In genomic region chr2:200864206-200864976, GRCh38 we compare ENCODE assay signal across 8 cellular contexts. TPM values are rescaled to one million over a fixed set of nuclear protein-coding genes. Genes with fewer than 3 reads are reported as not detected.
DNase-seq lines count a peak whose midpoint lies in the region; ATAC-seq and TF ChIP-seq lines count a peak whose summit lies in the region.

TSS of gene CLK1 (minus strand) at chr2:200864658. CDS start at chr2:200861862, 2,796 bp downstream.

- peak; percentile 92 for ATAC-seq in lung (ENCODE audit: insufficient read depth, low FRiP score)

- H3K27me3 ChIP-seq in CD8-positive, alpha-beta memory T cell (ENCODE audit: insufficient read depth, low read length, poor library complexity, severe bottlenecking) = no peaks in the 10 kb centered on the region
- H3K27me3 ChIP-seq in ectodermal cell (ENCODE audit: control insufficient read depth, insufficient read depth, low read length, poor library complexity, severe bottlenecking) = no peaks in the 10 kb centered on the region
- H3K27me3 ChIP-seq in lung (ENCODE audit: control insufficient read depth, insufficient read depth) = no peaks in the 10 kb centered on the region

- peaks cover 28% of the 10 kb centered on the region for H3K4me1 ChIP-seq in CD8-positive, alpha-beta memory T cell (ENCODE audit: insufficient read depth, low read length)
- H3K4me1 ChIP-seq in ectodermal cell (ENCODE audit: control insufficient read depth, insufficient read depth, low read length) = no peaks in the 10 kb centered on the region
- H3K4me1 ChIP-seq in lung (ENCODE audit: control insufficient read depth in 2 of 2, insufficient read depth in 2 of 2, low read length in 2 of 2) = peaks cover 2 to 3% of the 10 kb centered on the region in 2 donors

- peaks cover 24 to 61% (median 27%) of the 10 kb centered on the region in 3 donors for H3K36me3 Mint-ChIP-seq in CD8-positive, alpha-beta memory T cell

- H3K27me3 Mint-ChIP-seq in CD8-positive, alpha-beta memory T cell = peaks cover 0 to 20% of the 10 kb centered on the region in 2 donors

- H3K9me3 ChIP-seq in CD8-positive, alpha-beta memory T cell (ENCODE audit: low read length) = no peaks in the 10 kb centered on the region
- H3K9me3 ChIP-seq in ectodermal cell (ENCODE audit: control insufficient read depth, low read length) = no peaks in the 10 kb centered on the region
- no peaks in the 10 kb centered on the region for H3K9me3 ChIP-seq in lung (ENCODE audit: control insufficient read depth in 2 of 2, insufficient read depth in 1 of 2, low read length in 1 of 2)

- H3K27ac ChIP-seq in CD8-positive, alpha-beta memory T cell (ENCODE audit: low read depth, low read length) = peak within 1 kb of the TSS; percentile 100
- peak within 1 kb of the TSS; percentile 97 for H3K27ac ChIP-seq in ectodermal cell (ENCODE audit: insufficient read depth, low read depth, low read length, poor library complexity, severe bottlenecking)
- peak within 1 kb of the TSS; percentile 99 to 100 for H3K27ac ChIP-seq in lung (ENCODE audit: low read depth in 1 of 2, low read length in 1 of 2)

- 1% methylated on average over 82 of the region's 82 CpGs for WGBS in ectodermal cell, 2 experiments
- 0% methylated on average over 79 to 82 of the region's 82 CpGs for WGBS in lung, 2 donors

- H3K4me1 Mint-ChIP-seq in CD8-positive, alpha-beta memory T cell = peaks cover 41 to 51% (median 49%) of the 10 kb centered on the region in 3 donors

- H3K4me3 Mint-ChIP-seq in CD8-positive, alpha-beta memory T cell = peak within 1 kb of the TSS; percentile 92 to 99 (median 94)

- H3K9me3 Mint-ChIP-seq in CD8-positive, alpha-beta memory T cell = no peaks in the 10 kb centered on the region

- peak within 1 kb of the TSS; percentile 100 for H3K4me3 ChIP-seq in CD8-positive, alpha-beta memory T cell (ENCODE audit: low read length)
- H3K4me3 ChIP-seq in ectodermal cell (ENCODE audit: insufficient read depth, low read depth, low read length) (peak within 1 kb of the TSS; percentile 99), lung (peak within 1 kb of the TSS; percentile 99)

- TF ChIP-seq CTCF in GM20000 (IDR thresholded peaks at IDR 0.05; ENCODE audit: extremely low read depth, missing control alignments) (no peak), lung (IDR thresholded peaks at IDR 0.05; ENCODE audit: control extremely low read depth, extremely low read depth) (no peak)

- POLR2A ChIA-PET in CD8-positive, alpha-beta memory T cell (lab: Charles Lee) = interaction anchor here (0.5 to 3.2 kb wide), 29 partner anchors 9 to 916 kb away, joined by 3 to 90 read pairs (median 5); partner anchors contain the start of genes ALS2, BZW1, CASP10 and CASP8

- CTCF ChIA-PET in CD8-positive, alpha-beta memory T cell (lab: Charles Lee) = interaction anchor here (0.6 to 2.2 kb wide), 13 partner anchors 15 to 368 kb away, joined by 3 to 15 read pairs (median 4); partner anchors contain the start of genes HYCC2, NDUFB3, NIF3L1 and ORC2

- DNase-seq in CD8-positive, alpha-beta memory T cell = peak; percentile 92 to 98 (median 94)
- DNase-seq in GM20000 (ENCODE audit: low spot score) (peak; percentile 94), HS-5 (ENCODE audit: low read depth) (peak; percentile 83), NK-92 (lab: John Stamatoyannopoulos, UW; ENCODE audit: unreplicated experiment) (peak; percentile 81), lung (ENCODE audit: low spot score) (peak; percentile 97)
- DNase-seq in activated CD8-positive, alpha-beta memory T cell treated with anti-CD3 and anti-CD28 coated beads for 1 hour (ENCODE audit: extremely low read depth in 1 of 2, low read depth in 1 of 2) = peak; percentile 82 to 97
- peak; percentile 94 to 97 (median 94) for DNase-seq in stimulated activated CD4-positive, alpha-beta T cell treated with anti-CD3 and anti-CD28 coated beads, TNF-alpha, amount 100 ng/mL, for 24 hours (ENCODE audit: low read depth in 3 of 3)

- peak within 1 kb of the TSS; percentile 92 to 100 (median 100) for H3K27ac Mint-ChIP-seq in CD8-positive, alpha-beta memory T cell

- peaks cover 17% of the 10 kb centered on the region for H3K36me3 ChIP-seq in CD8-positive, alpha-beta memory T cell (ENCODE audit: insufficient read depth, low read length)
- peaks cover 8% of the 10 kb centered on the region for H3K36me3 ChIP-seq in ectodermal cell (ENCODE audit: control insufficient read depth, insufficient read depth, low read length)
- peaks cover 2 to 6% of the 10 kb centered on the region in 2 donors for H3K36me3 ChIP-seq in lung (ENCODE audit: control insufficient read depth in 2 of 2, insufficient read depth in 2 of 2, low read length in 2 of 2)

RNA-seq across cellular contexts. Expression of gene CLK1, which starts in this region (rescaled TPM):
- total RNA-seq in CD8-positive, alpha-beta memory T cell = 100 to 1,000 TPM; 110 to 114 TPM
- polyA plus RNA-seq in CD8-positive, alpha-beta memory T cell = 44.8 TPM
- 112 TPM for polyA plus RNA-seq in ectodermal cell (2013, experiment 1 of 4)
- 86.7 TPM for polyA plus RNA-seq in ectodermal cell (2013, experiment 2 of 4)
- 89.7 TPM for polyA plus RNA-seq in ectodermal cell (2013, experiment 3 of 4)
- 106 TPM for polyA plus RNA-seq in ectodermal cell (2013, experiment 4 of 4)
- total RNA-seq in lung = 100 to 1,000 TPM in 1 of 2 donors, 10 to 100 TPM in 1; 82.9 to 516 TPM
- polyA plus RNA-seq in lung = 100 to 1,000 TPM in 1 of 2 donors, 10 to 100 TPM in 1; 69.1 to 528 TPM

Comparison
In these comparisons a context has a peak if more than half of its experiments do, and no peak if none do; other contexts are left out.
1. Peak in every context shown above with its lines: DNase-seq, ATAC-seq, H3K4me3 ChIP-seq and H3K27ac ChIP-seq.